In the genomic region with DNA sequence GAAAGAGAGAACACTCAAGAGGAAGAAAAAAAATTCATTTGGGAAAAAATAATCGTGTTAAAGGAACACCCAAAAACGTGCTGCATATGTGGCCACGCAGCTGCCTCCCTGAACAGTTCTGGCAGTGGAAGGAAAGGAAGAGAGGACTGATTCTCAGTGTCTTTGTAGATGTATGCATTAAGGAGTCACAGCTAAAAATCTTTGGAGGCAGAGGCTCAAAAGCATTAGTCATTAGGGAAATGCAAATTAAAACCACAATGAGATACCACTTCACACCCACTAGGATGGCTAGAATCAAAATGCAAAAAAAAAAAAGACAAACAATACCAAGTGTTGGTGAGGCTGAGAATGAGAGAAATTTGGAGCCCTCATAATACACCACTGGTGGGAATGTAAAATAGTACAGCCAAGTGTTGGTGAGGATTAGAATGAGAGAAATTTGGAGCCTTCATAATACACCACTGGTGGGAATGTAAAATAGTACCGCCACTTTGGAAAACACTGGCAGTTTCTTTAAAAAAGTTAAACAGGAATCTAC, we compare ENCODE assay signal across 21 cellular contexts.
DNase-seq lines count a peak whose midpoint lies in the region; ATAC-seq and TF ChIP-seq lines count a peak whose summit lies in the region.
"Had no signal": no experiment of that assay in that cellular context is flagged by ENCODE, and none has a peak within 500 bp of the region (broad histone marks: within the 10 kb centered on the region; RNA-seq: fewer than 3 reads in every experiment).

No MANE protein-coding gene starts in this region.

- no peak overlapping the region for H3K27ac Mint-ChIP-seq in activated CD8-positive, alpha-beta T cell treated with anti-CD3 and anti-CD28 coated beads for 36 hours
- H3K27ac Mint-ChIP-seq in activated CD8-positive, alpha-beta T cell treated with anti-CD3 and anti-CD28 coated beads, Interleukin-2, amount 10 ng/mL, durations not matched to agents 7 days and 5 days: no peak overlapping the region
- no peak overlapping the region for H3K27ac Mint-ChIP-seq in stimulated activated naive CD8-positive, alpha-beta T cell treated with anti-CD3 and anti-CD28 coated beads, Interleukin-15, amount 100 ng/mL, for 72 hours
- peak overlapping the region; percentile 59 for H3K27ac Mint-ChIP-seq in activated T-helper 17 cell treated with anti-CD3 and anti-CD28 coated beads, Interleukin-2, amount 50 U/mL, for 72 hours
- peak overlapping the region; percentile 14 for H3K27ac Mint-ChIP-seq in type B pancreatic cell

- no peaks in the 10 kb centered on the region for H3K36me3 ChIP-seq in right lobe of liver
- H3K36me3 ChIP-seq: BLaER1 treated with 17β-estradiol and CSF1 and Interleukin-3, amounts not matched to agents 10 nM and 100 nM had no signal

- WGBS in right lobe of liver (ENCODE audit: insufficient coverage, low coverage, low lambda C conversion rate, missing lambda C conversion rate): 61% methylated on average over 4 of the region's 4 CpGs
- WGBS in right cardiac atrium: 74% methylated on average over 4 of the region's 4 CpGs

- intact Hi-C loops in activated CD8-positive, alpha-beta T cell treated with anti-CD3 and anti-CD28 coated beads for 36 hours (cut with micrococcal nuclease): no loop called here
- intact Hi-C loops in right lobe of liver (cut with DNase I) (no loop called here), right cardiac atrium (cut with DNase I) (no loop called here)

- TF ChIP-seq POLR2A in right lobe of liver (IDR thresholded peaks at IDR 0.05): no peak

- ATAC-seq in activated CD8-positive, alpha-beta T cell treated with anti-CD3 and anti-CD28 coated beads for 36 hours: peak; percentile 34
- ATAC-seq in activated CD8-positive, alpha-beta T cell treated with anti-CD3 and anti-CD28 coated beads, Interleukin-2, amount 10 ng/mL, durations not matched to agents 7 days and 5 days: no peak
- peak; percentile 35 for ATAC-seq in stimulated activated naive CD8-positive, alpha-beta T cell treated with anti-CD3 and anti-CD28 coated beads, Interleukin-15, amount 100 ng/mL, for 72 hours
- ATAC-seq in stimulated activated naive CD8-positive, alpha-beta T cell treated with anti-CD3 and anti-CD28 coated beads, Interleukin-15, Interleukin-2, amounts not matched to agents 100 U/mL and 50 U/mL, for 24 hours: no peak
- peak; percentile 63 for ATAC-seq in activated T-helper 17 cell treated with anti-CD3 and anti-CD28 coated beads, Interleukin-2, amount 50 U/mL, for 72 hours (replicated peaks)
- ATAC-seq in right lobe of liver (no peak), right cardiac atrium (no peak)
- ATAC-seq: HCT116 had no signal

- no peak for TF ChIP-seq CTCF in activated CD8-positive, alpha-beta T cell treated with anti-CD3 and anti-CD28 coated beads for 36 hours (IDR thresholded peaks at IDR 0.05)
- TF ChIP-seq CTCF in type B pancreatic cell (conservative IDR thresholded peaks at IDR 0.05) (no peak), right lobe of liver (IDR thresholded peaks at IDR 0.05) (no peak)

- peaks cover 5% of the 10 kb centered on the region for H3K9me3 Mint-ChIP-seq in activated CD8-positive, alpha-beta T cell treated with anti-CD3 and anti-CD28 coated beads for 36 hours
- H3K9me3 Mint-ChIP-seq in activated CD8-positive, alpha-beta T cell treated with anti-CD3 and anti-CD28 coated beads, Interleukin-2, amount 10 ng/mL, durations not matched to agents 7 days and 5 days (ENCODE audit: insufficient read depth): no peaks in the 10 kb centered on the region
- no peaks in the 10 kb centered on the region for H3K9me3 Mint-ChIP-seq in stimulated activated naive CD8-positive, alpha-beta T cell treated with anti-CD3 and anti-CD28 coated beads, Interleukin-15, amount 100 ng/mL, for 72 hours
- H3K9me3 Mint-ChIP-seq in activated T-helper 17 cell treated with anti-CD3 and anti-CD28 coated beads, Interleukin-2, amount 50 U/mL, for 72 hours: no peaks in the 10 kb centered on the region
- no peaks in the 10 kb centered on the region for H3K9me3 Mint-ChIP-seq in type B pancreatic cell

- no peaks in the 10 kb centered on the region for H3K4me1 ChIP-seq in right lobe of liver
- H3K4me1 ChIP-seq in right cardiac atrium (ENCODE audit: control insufficient read depth, insufficient read depth, low read length): no peaks in the 10 kb centered on the region

- H3K4me3 ChIP-seq in right lobe of liver: no peak overlapping the region
- no peak overlapping the region for H3K4me3 ChIP-seq in right cardiac atrium (ENCODE audit: low read length)
- H3K4me3 ChIP-seq: BLaER1 treated with 17β-estradiol and CSF1 and Interleukin-3, amounts not matched to agents 10 nM and 100 nM; GM12878 had no signal

- POLR2A ChIA-PET in activated CD8-positive, alpha-beta T cell treated with anti-CD3 and anti-CD28 coated beads for 36 hours (lab: Charles Lee): no interaction called here
- POLR2A ChIA-PET in activated CD8-positive, alpha-beta T cell treated with anti-CD3 and anti-CD28 coated beads, Interleukin-2, amount 10 ng/mL, durations not matched to agents 7 days and 5 days (lab: Charles Lee): no interaction called here

- H3K9me3 ChIP-seq in right lobe of liver: no peaks in the 10 kb centered on the region
- no peaks in the 10 kb centered on the region for H3K9me3 ChIP-seq in right cardiac atrium (ENCODE audit: control insufficient read depth, low read length)

- H3K27ac ChIP-seq in right lobe of liver (no peak overlapping the region), right cardiac atrium (ENCODE audit: low read length) (no peak overlapping the region)
- H3K27ac ChIP-seq: BLaER1 treated with 17β-estradiol and CSF1 and Interleukin-3, amounts not matched to agents 10 nM and 100 nM had no signal

- H3K27me3 ChIP-seq in right lobe of liver: no peaks in the 10 kb centered on the region
- H3K27me3 ChIP-seq in right cardiac atrium (ENCODE audit: control insufficient read depth, insufficient read depth): no peaks in the 10 kb centered on the region
- H3K27me3 ChIP-seq: BLaER1 treated with 17β-estradiol and CSF1 and Interleukin-3, amounts not matched to agents 10 nM and 100 nM had no signal

- H3K4me1 Mint-ChIP-seq in activated CD8-positive, alpha-beta T cell treated with anti-CD3 and anti-CD28 coated beads for 36 hours (ENCODE audit: low read depth): peaks cover 8% of the 10 kb centered on the region
- no peaks in the 10 kb centered on the region for H3K4me1 Mint-ChIP-seq in activated CD8-positive, alpha-beta T cell treated with anti-CD3 and anti-CD28 coated beads, Interleukin-2, amount 10 ng/mL, durations not matched to agents 7 days and 5 days (ENCODE audit: low read depth)
- peaks cover 11% of the 10 kb centered on the region for H3K4me1 Mint-ChIP-seq in stimulated activated naive CD8-positive, alpha-beta T cell treated with anti-CD3 and anti-CD28 coated beads, Interleukin-15, amount 100 ng/mL, for 72 hours
- H3K4me1 Mint-ChIP-seq in activated T-helper 17 cell treated with anti-CD3 and anti-CD28 coated beads, Interleukin-2, amount 50 U/mL, for 72 hours: peaks cover 6% of the 10 kb centered on the region
- no peaks in the 10 kb centered on the region for H3K4me1 Mint-ChIP-seq in type B pancreatic cell (ENCODE audit: unreplicated experiment)
- H3K4me1 Mint-ChIP-seq: CD8-positive, alpha-beta memory T cell had no signal

- CTCF ChIA-PET in activated CD8-positive, alpha-beta T cell treated with anti-CD3 and anti-CD28 coated beads for 36 hours (lab: Charles Lee): interaction anchor here (0.8 to 3.6 kb wide), 4 partner anchors 14 to 27 kb away, joined by 3 to 22 read pairs (median 4); no protein-coding TSS in a partner anchor
- CTCF ChIA-PET in activated CD8-positive, alpha-beta T cell treated with anti-CD3 and anti-CD28 coated beads, Interleukin-2, amount 10 ng/mL, durations not matched to agents 7 days and 5 days (lab: Charles Lee): interaction anchor here (1.4 to 1.8 kb wide), 3 partner anchors 14 to 160 kb away, joined by 5 to 13 read pairs (median 7); no protein-coding TSS in a partner anchor

- peaks cover 3% of the 10 kb centered on the region for H3K27me3 Mint-ChIP-seq in activated CD8-positive, alpha-beta T cell treated with anti-CD3 and anti-CD28 coated beads for 36 hours
- H3K27me3 Mint-ChIP-seq in activated CD8-positive, alpha-beta T cell treated with anti-CD3 and anti-CD28 coated beads, Interleukin-2, amount 10 ng/mL, durations not matched to agents 7 days and 5 days (ENCODE audit: low read depth): peaks cover 8% of the 10 kb centered on the region
- H3K27me3 Mint-ChIP-seq in stimulated activated naive CD8-positive, alpha-beta T cell treated with anti-CD3 and anti-CD28 coated beads, Interleukin-15, amount 100 ng/mL, for 72 hours: no peaks in the 10 kb centered on the region
- peaks cover 16% of the 10 kb centered on the region for H3K27me3 Mint-ChIP-seq in activated T-helper 17 cell treated with anti-CD3 and anti-CD28 coated beads, Interleukin-2, amount 50 U/mL, for 72 hours
- H3K27me3 Mint-ChIP-seq in type B pancreatic cell: no peaks in the 10 kb centered on the region

- DNase-seq in activated CD8-positive, alpha-beta T cell treated with anti-CD3 and anti-CD28 coated beads for 36 hours: no peak
- DNase-seq in activated CD8-positive, alpha-beta T cell treated with anti-CD3 and anti-CD28 coated beads, Interleukin-2, amount 10 ng/mL, durations not matched to agents 7 days and 5 days: no peak
- no peak for DNase-seq in stimulated activated naive CD8-positive, alpha-beta T cell treated with anti-CD3 and anti-CD28 coated beads, Interleukin-15, amount 100 ng/mL, for 72 hours
- no peak for DNase-seq in stimulated activated naive CD8-positive, alpha-beta T cell treated with anti-CD3 and anti-CD28 coated beads, Interleukin-15, Interleukin-2, amounts not matched to agents 100 U/mL and 50 U/mL, for 24 hours
- no peak for DNase-seq in type B pancreatic cell (ENCODE audit: extremely low spot score, unreplicated experiment)
- DNase-seq in right lobe of liver: no peak
- DNase-seq in right cardiac atrium: no peak
- DNase-seq: 8988T; CD8-positive, alpha-beta memory T cell; COR-L47; DMS 273 treated with DMSO at 0.1 percent for 48 hours; DMS53; DND-41; EL; GOT3; H7 had no signal

- no peak overlapping the region for H3K4me3 Mint-ChIP-seq in activated CD8-positive, alpha-beta T cell treated with anti-CD3 and anti-CD28 coated beads for 36 hours
- no peak overlapping the region for H3K4me3 Mint-ChIP-seq in activated CD8-positive, alpha-beta T cell treated with anti-CD3 and anti-CD28 coated beads, Interleukin-2, amount 10 ng/mL, durations not matched to agents 7 days and 5 days
- H3K4me3 Mint-ChIP-seq in stimulated activated naive CD8-positive, alpha-beta T cell treated with anti-CD3 and anti-CD28 coated beads, Interleukin-15, amount 100 ng/mL, for 72 hours: no peak overlapping the region
- H3K4me3 Mint-ChIP-seq in activated T-helper 17 cell treated with anti-CD3 and anti-CD28 coated beads, Interleukin-2, amount 50 U/mL, for 72 hours: no peak overlapping the region
- no peak overlapping the region for H3K4me3 Mint-ChIP-seq in type B pancreatic cell
- H3K4me3 Mint-ChIP-seq: B cell; CD8-positive, alpha-beta memory T cell had no signal

- no peaks in the 10 kb centered on the region for H3K36me3 Mint-ChIP-seq in activated CD8-positive, alpha-beta T cell treated with anti-CD3 and anti-CD28 coated beads for 36 hours (ENCODE audit: low read depth)
- no peaks in the 10 kb centered on the region for H3K36me3 Mint-ChIP-seq in activated CD8-positive, alpha-beta T cell treated with anti-CD3 and anti-CD28 coated beads, Interleukin-2, amount 10 ng/mL, durations not matched to agents 7 days and 5 days (ENCODE audit: low read depth)
- no peaks in the 10 kb centered on the region for H3K36me3 Mint-ChIP-seq in activated T-helper 17 cell treated with anti-CD3 and anti-CD28 coated beads, Interleukin-2, amount 50 U/mL, for 72 hours (ENCODE audit: low read depth)
- H3K36me3 Mint-ChIP-seq in type B pancreatic cell: peaks cover 4% of the 10 kb centered on the region

Comparison
In these comparisons a context has a peak if more than half of its experiments do, and no peak if none do; other contexts are left out.
1. ATAC-seq: peak in activated CD8-positive, alpha-beta T cell treated with anti-CD3 and anti-CD28 coated beads for 36 hours (single experiment), stimulated activated naive CD8-positive, alpha-beta T cell treated with anti-CD3 and anti-CD28 coated beads, Interleukin-15, amount 100 ng/mL, for 72 hours (single experiment) and activated T-helper 17 cell treated with anti-CD3 and anti-CD28 coated beads, Interleukin-2, amount 50 U/mL, for 72 hours (single experiment); none in activated CD8-positive, alpha-beta T cell treated with anti-CD3 and anti-CD28 coated beads, Interleukin-2, amount 10 ng/mL, durations not matched to agents 7 days and 5 days (single experiment), stimulated activated naive CD8-positive, alpha-beta T cell treated with anti-CD3 and anti-CD28 coated beads, Interleukin-15, Interleukin-2, amounts not matched to agents 100 U/mL and 50 U/mL, for 24 hours (single experiment), right lobe of liver (0 of 4) and right cardiac atrium (0 of 2).
2. H3K27ac Mint-ChIP-seq: peak in activated T-helper 17 cell treated with anti-CD3 and anti-CD28 coated beads, Interleukin-2, amount 50 U/mL, for 72 hours (single experiment) and type B pancreatic cell (single experiment); none in activated CD8-positive, alpha-beta T cell treated with anti-CD3 and anti-CD28 coated beads for 36 hours (single experiment), activated CD8-positive, alpha-beta T cell treated with anti-CD3 and anti-CD28 coated beads, Interleukin-2, amount 10 ng/mL, durations not matched to agents 7 days and 5 days (single experiment) and stimulated activated naive CD8-positive, alpha-beta T cell treated with anti-CD3 and anti-CD28 coated beads, Interleukin-15, amount 100 ng/mL, for 72 hours (0 of 2).